Comparison of ENCODE assay signal across 1 cellular context in genomic region chr1:164592634-164593033, GRCh38.
TF ChIP-seq lines count a peak whose summit lies in the region.

No MANE protein-coding gene starts in this region.

TF ChIP-seq in neural cell, 6 proteins besides CTCF, POLR2A, EP300 and RAD21:
- TF ChIP-seq REST (IDR thresholded peaks at IDR 0.05; ENCODE audit: borderline replicate concordance) (no peak), EZH2 (IDR thresholded peaks at IDR 0.05; ENCODE audit: borderline replicate concordance, insufficient read depth, low read length, poor library complexity, severe bottlenecking) (no peak), SMC3 (conservative IDR thresholded peaks at IDR 0.05; ENCODE audit: poor library complexity) (no peak), POLR2AphosphoS5 (IDR thresholded peaks at IDR 0.05) (no peak), TAF1 (IDR thresholded peaks at IDR 0.05; ENCODE audit: low read depth) (no peak), MXI1 (conservative IDR thresholded peaks at IDR 0.05; ENCODE audit: poor library complexity, severe bottlenecking) (no peak)
